26 cellular contexts compared by ENCODE assay signal in genomic region chr1:243902100-243902499, GRCh38.
"Had no signal": no experiment of that assay in that cellular context is flagged by ENCODE, and none has a peak within 500 bp of the region (broad histone marks: within the 10 kb centered on the region; RNA-seq: fewer than 3 reads in every experiment).

No MANE protein-coding gene starts in this region.

- H3K4me2 ChIP-seq: KMS-11 had no signal

- H3K27me3 ChIP-seq: brain microvascular endothelial cell, cardiac muscle cell had no signal

- DNase-seq: activated CD4-positive, alpha-beta memory T cell treated with anti-CD3 and anti-CD28 coated beads for 36 hours; activated CD4-positive, alpha-beta T cell treated with anti-CD3 and anti-CD28 coated beads, Interleukin-2, amount 10 ng/mL, durations not matched to agents 7 days and 5 days; activated CD4-positive, CD25-positive, alpha-beta regulatory T cell; activated CD8-positive, alpha-beta memory T cell treated with anti-CD3 and anti-CD28 coated beads for 24 hours; activated gamma-delta T cell; activated naive CD4-positive, alpha-beta T cell treated with anti-CD3 and anti-CD28 coated beads for 36 hours; activated T-cell treated with anti-CD3 and anti-CD28 coated beads, Interleukin-2, amount 50 U/mL, for 48 hours; amygdala; brain microvascular endothelial cell; MG63; MV-4-11; NCI-H1092 treated with DMSO at 0.1 percent for 48 hours; NCI-H1417 treated with DMSO at 0.1 percent for 48 hours; NCI-H187; NCI-H2081; NCI-H2171 treated with DMSO at 0.1 percent for 48 hours; NCI-H345; NCI-H748 treated with DMSO at 0.1 percent for 48 hours; SIG-M5; T-cell; T-helper 2 cell; T1000 had no signal

- H3K9me3 ChIP-seq: MG63 had no signal

- H3K4me3 ChIP-seq: cardiac muscle cell, MG63 had no signal

- ATAC-seq: activated T-helper 17 cell treated with anti-CD3 and anti-CD28 coated beads, Interleukin-2, amount 50 U/mL, for 72 hours; T-cell had no signal

- H3K9ac ChIP-seq: KMS-11 had no signal

- H3K36me3 ChIP-seq: brain microvascular endothelial cell, cardiac muscle cell, MG63 had no signal

- FAIRE-seq: TTC549 had no signal

- H3K27ac ChIP-seq: brain microvascular endothelial cell, cardiac muscle cell, KMS-11 had no signal
